In genomic region chr7:121133444-121133843, GRCh38 we compare ENCODE assay signal across 9 cellular contexts.
"Had no signal": no experiment of that assay in that cellular context is flagged by ENCODE, and none has a peak within 500 bp of the region (broad histone marks: within the 10 kb centered on the region; RNA-seq: fewer than 3 reads in every experiment).

No MANE protein-coding gene starts in this region.

- H3K9me3 ChIP-seq: HAP-1 had no signal

- H3K9me3 Mint-ChIP-seq: IgD-negative memory B cell had no signal

- H3K27me3 Mint-ChIP-seq: IgD-negative memory B cell had no signal

- FAIRE-seq: HepG2 had no signal

- H2AFZ ChIP-seq: GM23248 had no signal

- H3K36me3 ChIP-seq: HAP-1 had no signal

- H3K27ac ChIP-seq: GM23248, HL-60 had no signal

- H3K4me3 ChIP-seq: GM23248, HAP-1 had no signal

- DNase-seq: GM23248, GOT3, H7, KG1 had no signal

- ATAC-seq: HCT116, HepG2 had no signal

- H3K9ac ChIP-seq: GM23248 had no signal
